8 cellular contexts compared by ENCODE assay signal in genomic region chr17:75779987-75780889, GRCh38. TPM values are rescaled to one million over a fixed set of nuclear protein-coding genes. Genes with fewer than 3 reads are reported as not detected.
DNase-seq lines count a peak whose midpoint lies in the region; ATAC-seq, FAIRE-seq and TF ChIP-seq lines count a peak whose summit lies in the region.

No MANE protein-coding gene starts in this region.

- intact Hi-C loops in PC-3 (cut with micrococcal nuclease) (loop anchor here (5.0 kb wide), 2 partner anchors 52 to 117 kb away; partner anchors contain the start of gene TRIM65), pancreas (cut with DNase I) (no loop called here)

- TF ChIP-seq CTCF in D721Med (IDR thresholded peaks at IDR 0.05; ENCODE audit: insufficient read depth, missing control alignments) (no peak), PC-3 (conservative IDR thresholded peaks at IDR 0.05; ENCODE audit: low read depth, low read length) (no peak), pancreas (IDR thresholded peaks at IDR 0.05) (no peak), brain microvascular endothelial cell (IDR thresholded peaks at IDR 0.05; ENCODE audit: low read depth, low read length, missing control alignments) (no peak)

- peaks cover 28% of the 10 kb centered on the region for H3F3A ChIP-seq in PC-3 (ENCODE audit: low read length, unreplicated experiment)

- H3K36me3 ChIP-seq in PC-3 (ENCODE audit: low read depth, low read length): peaks cover 30% of the 10 kb centered on the region
- peaks cover 0 to 19% (median 5%) of the 10 kb centered on the region in 3 donors for H3K36me3 ChIP-seq in pancreas
- H3K36me3 ChIP-seq in brain microvascular endothelial cell (replicated peaks): peaks cover 25% of the 10 kb centered on the region

- FAIRE-seq in D721Med (lab: Jason Lieb, UNC) (peak; percentile 81), pancreas (lab: Jason Lieb, UNC) (no peak)

- no peaks in the 10 kb centered on the region for H3K9me3 Mint-ChIP-seq in effector memory CD8-positive, alpha-beta T cell

- H3K4me1 ChIP-seq in PC-3 (ENCODE audit: insufficient read depth, low read length) (peaks cover 46% of the 10 kb centered on the region), pancreas (peaks cover 5 to 43% (median 33%) of the 10 kb centered on the region in 3 donors)

- peaks cover 31% of the 10 kb centered on the region for H4K20me1 ChIP-seq in PC-3 (ENCODE audit: low read length)

- in situ Hi-C loops in brain microvascular endothelial cell (cut with HindIII; ENCODE audit: low pct_ligation_motif_present, low sequenced_read_pairs): no loop called here

- H3K4me3 ChIP-seq in PC-3 (ENCODE audit: low read length) (peak overlapping the region; percentile 56), pancreas (no peak overlapping the region), brain microvascular endothelial cell (ENCODE audit: low read depth, low read length) (no peak overlapping the region)

- CTCF ChIA-PET in PC-3 (lab: Charles Lee): interaction anchor here (0.6 to 1.5 kb wide), 7 partner anchors 15 to 1102 kb away, joined by 3 to 12 read pairs (median 5); partner anchors contain the start of genes GALK1 and WBP2

- peaks cover 69% of the 10 kb centered on the region for H3K36me3 Mint-ChIP-seq in effector memory CD8-positive, alpha-beta T cell (ENCODE audit: insufficient read depth)

- peak overlapping the region; percentile 10; the same call in 1 of the 2 replicates for H3K9ac ChIP-seq in PC-3 (ENCODE audit: low read length)

- peak; percentile 82 for DNase-seq in D721Med (ENCODE audit: insufficient read length, low spot score)
- no peak for DNase-seq in PC-3
- no peak for DNase-seq in effector memory CD8-positive, alpha-beta T cell
- DNase-seq in pancreas: no peak
- DNase-seq in stimulated activated CD4-positive, alpha-beta T cell treated with anti-CD3 and anti-CD28 coated beads, Interleukin-4, amount 100 ng/mL, for 1 hour: no peak
- no peak for DNase-seq in superior temporal gyrus (ENCODE audit: extremely low spot score)
- no peak for DNase-seq in UCSD-AML1 (lab: John Stamatoyannopoulos, UW; ENCODE audit: unreplicated experiment)
- no peak for DNase-seq in brain microvascular endothelial cell

- WGBS in pancreas, 2 donors: 9 to 14% methylated on average over 5 of the region's 5 CpGs

- peaks cover 37 to 47% of the 10 kb centered on the region in 2 donors for H3K4me1 Mint-ChIP-seq in effector memory CD8-positive, alpha-beta T cell (ENCODE audit: low read depth in 2 of 2)

- no TSS peak for BruUV-seq in PC-3 (replicated peaks; lab: Mats Ljungman, UMichigan)

- H3K4me3 Mint-ChIP-seq in effector memory CD8-positive, alpha-beta T cell: peak overlapping the region; percentile 91 to 99

- peak overlapping the region; percentile 99 to 100 for H3K27ac Mint-ChIP-seq in effector memory CD8-positive, alpha-beta T cell

- POLR2A ChIA-PET in PC-3 (lab: Charles Lee; ENCODE audit: unreplicated experiment): interaction anchor here (0.5 to 1.0 kb wide), 27 partner anchors 11 to 590 kb away, joined by 3 to 16 read pairs (median 4); partner anchors contain the start of genes GALK1, MRPL38, SRP68 and WBP2

- H3K27ac ChIP-seq in PC-3 (ENCODE audit: low read length): no peak overlapping the region
- peak overlapping the region in 3 of 4 donors; percentile 7 to 59 (median 55) for H3K27ac ChIP-seq in pancreas
- H3K27ac ChIP-seq in brain microvascular endothelial cell: no peak overlapping the region

- no peaks in the 10 kb centered on the region for H3K27me3 Mint-ChIP-seq in effector memory CD8-positive, alpha-beta T cell

- H2AFZ ChIP-seq in PC-3 (ENCODE audit: low read length): no peak overlapping the region

- no peak for ATAC-seq in PC-3
- ATAC-seq in effector memory CD8-positive, alpha-beta T cell (replicated peaks): no peak
- no peak for ATAC-seq in pancreas

- no peaks in the 10 kb centered on the region for H3K9me3 ChIP-seq in PC-3 (ENCODE audit: low read length)
- H3K9me3 ChIP-seq in pancreas: no peaks in the 10 kb centered on the region

- peaks cover 33% of the 10 kb centered on the region for H3K79me2 ChIP-seq in PC-3 (ENCODE audit: low read length)

- no peaks in the 10 kb centered on the region for H3K27me3 ChIP-seq in PC-3 (ENCODE audit: low read length)
- no peaks in the 10 kb centered on the region for H3K27me3 ChIP-seq in pancreas
- no peaks in the 10 kb centered on the region for H3K27me3 ChIP-seq in brain microvascular endothelial cell (replicated peaks)

- peak overlapping the region; percentile 77 for H3K4me2 ChIP-seq in PC-3 (ENCODE audit: low read length)

- no peaks in the 10 kb centered on the region for H3K9me2 ChIP-seq in PC-3 (replicated peaks; ENCODE audit: low read length)

RNA-seq across cellular contexts. Expression of gene UNK, which starts 4.4 kb away (rescaled TPM):
- total RNA-seq in PC-3 (2014; rRNA removed) (21.8 and 22.9 TPM in 2 replicates), pancreas (10 to 100 TPM; 12.8 to 18.0 (median 14.0) TPM)
- 10 to 100 TPM; 28.7 to 28.9 TPM for polyA plus RNA-seq in pancreas

RNA-seq across cellular contexts. Expression of gene GALK1, which starts 15.2 kb away (rescaled TPM):
- total RNA-seq in PC-3 (2014; rRNA removed): 64.9 and 75.0 TPM in 2 replicates
- 10 to 100 TPM; 18.0 to 23.2 (median 19.6) TPM for total RNA-seq in pancreas
- 10 to 100 TPM; 25.5 to 29.8 TPM for polyA plus RNA-seq in pancreas

RNA-seq across cellular contexts. Expression of gene ITGB4, which starts 59.0 kb away (rescaled TPM):
- total RNA-seq in PC-3 (2014; rRNA removed): 273 and 362 TPM in 2 replicates
- total RNA-seq in pancreas: 10 to 100 TPM; 16.4 to 50.5 (median 20.3) TPM
- 10 to 100 TPM; 23.0 to 25.2 TPM for polyA plus RNA-seq in pancreas

Comparison
In these comparisons a context has a peak if more than half of its experiments do, and no peak if none do; other contexts are left out.
1. H3K27ac ChIP-seq: peak in pancreas (3 of 4); none in PC-3 (single experiment) and brain microvascular endothelial cell (single experiment).